Comparison of ENCODE assay signal across 3 cellular contexts in the genomic region with DNA sequence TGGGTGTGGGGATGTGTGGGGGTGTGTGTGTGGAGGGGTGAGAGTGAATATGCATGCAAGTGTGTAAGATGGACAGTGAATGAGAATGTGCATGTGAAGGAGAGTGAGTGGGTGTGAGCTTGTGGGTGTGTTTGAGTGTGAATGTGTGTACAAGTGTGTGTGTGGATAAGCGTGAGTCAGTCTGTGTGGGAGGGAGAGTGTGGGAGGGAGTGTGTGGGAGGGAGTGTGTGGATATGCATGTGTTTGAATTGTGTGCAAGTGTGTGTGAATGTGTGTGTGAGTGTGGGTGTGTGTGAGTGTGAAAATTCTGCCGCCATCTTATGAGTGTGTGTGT.
TF ChIP-seq lines count a peak whose summit lies in the region.

No MANE protein-coding gene starts in this region.

TF ChIP-seq in GM12891, 5 proteins besides CTCF, POLR2A, EP300 and RAD21:
- TF ChIP-seq POU2F2 (IDR thresholded peaks at IDR 0.05; ENCODE audit: low read depth, low read length) (no peak), SPI1 (IDR thresholded peaks at IDR 0.05; ENCODE audit: low read depth, low read length) (no peak), PAX5 (IDR thresholded peaks at IDR 0.05; ENCODE audit: insufficient read depth, low read length, severe bottlenecking) (no peak), TAF1 (IDR thresholded peaks at IDR 0.05; ENCODE audit: low read depth, low read length) (no peak), POLR2AphosphoS5 (IDR thresholded peaks at IDR 0.05; ENCODE audit: low read depth, low read length) (no peak)

TF ChIP-seq in IMR-90, 13 proteins besides CTCF, POLR2A, EP300 and RAD21:
- no peak for TF ChIP-seq BHLHE40 (IDR thresholded peaks at IDR 0.05; ENCODE audit: low read depth, low read length)
- TF ChIP-seq RFX5 (IDR thresholded peaks at IDR 0.05; ENCODE audit: low read depth, low read length): no peak
- TF ChIP-seq, protein P1, sequence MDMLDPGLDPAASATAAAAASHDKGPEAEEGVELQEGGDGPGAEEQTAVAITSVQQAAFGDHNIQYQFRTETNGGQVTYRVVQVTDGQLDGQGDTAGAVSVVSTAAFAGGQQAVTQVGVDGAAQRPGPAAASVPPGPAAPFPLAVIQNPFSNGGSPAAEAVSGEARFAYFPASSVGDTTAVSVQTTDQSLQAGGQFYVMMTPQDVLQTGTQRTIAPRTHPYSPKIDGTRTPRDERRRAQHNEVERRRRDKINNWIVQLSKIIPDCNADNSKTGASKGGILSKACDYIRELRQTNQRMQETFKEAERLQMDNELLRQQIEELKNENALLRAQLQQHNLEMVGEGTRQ (IDR thresholded peaks at IDR 0.05; ENCODE audit: low read depth, low read length): no peak
- no peak for TF ChIP-seq NFE2L2 (IDR thresholded peaks at IDR 0.05; ENCODE audit: low read depth, low read length)
- no peak for TF ChIP-seq MAZ (IDR thresholded peaks at IDR 0.05; ENCODE audit: borderline replicate concordance, low read depth, low read length)
- no peak for TF ChIP-seq MAFK (IDR thresholded peaks at IDR 0.05; ENCODE audit: low read depth, low read length)
- TF ChIP-seq, protein P2, sequence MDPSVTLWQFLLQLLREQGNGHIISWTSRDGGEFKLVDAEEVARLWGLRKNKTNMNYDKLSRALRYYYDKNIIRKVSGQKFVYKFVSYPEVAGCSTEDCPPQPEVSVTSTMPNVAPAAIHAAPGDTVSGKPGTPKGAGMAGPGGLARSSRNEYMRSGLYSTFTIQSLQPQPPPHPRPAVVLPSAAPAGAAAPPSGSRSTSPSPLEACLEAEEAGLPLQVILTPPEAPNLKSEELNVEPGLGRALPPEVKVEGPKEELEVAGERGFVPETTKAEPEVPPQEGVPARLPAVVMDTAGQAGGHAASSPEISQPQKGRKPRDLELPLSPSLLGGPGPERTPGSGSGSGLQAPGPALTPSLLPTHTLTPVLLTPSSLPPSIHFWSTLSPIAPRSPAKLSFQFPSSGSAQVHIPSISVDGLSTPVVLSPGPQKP (IDR thresholded peaks at IDR 0.05; ENCODE audit: borderline replicate concordance, low read depth, low read length): no peak
- no peak for TF ChIP-seq RCOR1 (IDR thresholded peaks at IDR 0.05; ENCODE audit: insufficient replicate concordance, low read length)
- TF ChIP-seq CHD1 (IDR thresholded peaks at IDR 0.05; ENCODE audit: low read depth, low read length): no peak
- TF ChIP-seq FOS (IDR thresholded peaks at IDR 0.05; ENCODE audit: low read depth, low read length): no peak
- TF ChIP-seq CEBPB (IDR thresholded peaks at IDR 0.05; ENCODE audit: low read depth, low read length): no peak
- TF ChIP-seq SMC3 (IDR thresholded peaks at IDR 0.05; ENCODE audit: low read depth, low read length): no peak
- TF ChIP-seq MXI1 (IDR thresholded peaks at IDR 0.05; ENCODE audit: borderline replicate concordance, low read depth, low read length): no peak

TF ChIP-seq in K562, 482 proteins besides CTCF, POLR2A, EP300 and RAD21:
- TF ChIP-seq TRIM24 (IDR thresholded peaks at IDR 0.05): peak; percentile 59 to 76; a peak in 3 of 4 replicates
- no peak for TF ChIP-seq ZBTB8A (IDR thresholded peaks at IDR 0.05; ENCODE audit: partially characterized antibody)
- TF ChIP-seq HDAC1 (IDR thresholded peaks at IDR 0.05): 0 out of 4 replicates have a peak, but pooled peaks of 1 of the 2 experiments have one; percentile 43
- no peak for TF ChIP-seq PHF20 (IDR thresholded peaks at IDR 0.05; ENCODE audit: partially characterized antibody)
- TF ChIP-seq ZNF764 (CRISPR knock-in tag; IDR thresholded peaks at IDR 0.05; ENCODE audit: low read depth): no peak
- TF ChIP-seq, protein P3, sequence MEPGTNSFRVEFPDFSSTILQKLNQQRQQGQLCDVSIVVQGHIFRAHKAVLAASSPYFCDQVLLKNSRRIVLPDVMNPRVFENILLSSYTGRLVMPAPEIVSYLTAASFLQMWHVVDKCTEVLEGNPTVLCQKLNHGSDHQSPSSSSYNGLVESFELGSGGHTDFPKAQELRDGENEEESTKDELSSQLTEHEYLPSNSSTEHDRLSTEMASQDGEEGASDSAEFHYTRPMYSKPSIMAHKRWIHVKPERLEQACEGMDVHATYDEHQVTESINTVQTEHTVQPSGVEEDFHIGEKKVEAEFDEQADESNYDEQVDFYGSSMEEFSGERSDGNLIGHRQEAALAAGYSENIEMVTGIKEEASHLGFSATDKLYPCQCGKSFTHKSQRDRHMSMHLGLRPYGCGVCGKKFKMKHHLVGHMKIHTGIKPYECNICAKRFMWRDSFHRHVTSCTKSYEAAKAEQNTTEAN (CRISPR knock-in tag; IDR thresholded peaks at IDR 0.05): peak; percentile 98
- TF ChIP-seq, protein P4, sequence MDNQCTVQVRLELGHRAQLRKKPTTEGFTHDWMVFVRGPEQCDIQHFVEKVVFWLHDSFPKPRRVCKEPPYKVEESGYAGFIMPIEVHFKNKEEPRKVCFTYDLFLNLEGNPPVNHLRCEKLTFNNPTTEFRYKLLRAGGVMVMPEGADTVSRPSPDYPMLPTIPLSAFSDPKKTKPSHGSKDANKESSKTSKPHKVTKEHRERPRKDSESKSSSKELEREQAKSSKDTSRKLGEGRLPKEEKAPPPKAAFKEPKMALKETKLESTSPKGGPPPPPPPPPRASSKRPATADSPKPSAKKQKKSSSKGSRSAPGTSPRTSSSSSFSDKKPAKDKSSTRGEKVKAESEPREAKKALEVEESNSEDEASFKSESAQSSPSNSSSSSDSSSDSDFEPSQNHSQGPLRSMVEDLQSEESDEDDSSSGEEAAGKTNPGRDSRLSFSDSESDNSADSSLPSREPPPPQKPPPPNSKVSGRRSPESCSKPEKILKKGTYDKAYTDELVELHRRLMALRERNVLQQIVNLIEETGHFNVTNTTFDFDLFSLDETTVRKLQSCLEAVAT (IDR thresholded peaks at IDR 0.05): peak in 1 of 2 experiments; percentile 11; a peak in 1 of 4 replicates
- 0 out of 2 replicates have a peak, but pooled peaks have one; percentile 62 for TF ChIP-seq DPF2 (IDR thresholded peaks at IDR 0.05)
- peak; percentile 28; the same call in 1 of the 2 replicates for TF ChIP-seq TEAD4 (IDR thresholded peaks at IDR 0.05; ENCODE audit: low read length)
- TF ChIP-seq TEAD4 (CRISPR knock-in tag; IDR thresholded peaks at IDR 0.05; ENCODE audit: borderline replicate concordance): no peak
- TF ChIP-seq SMARCE1 (IDR thresholded peaks at IDR 0.05): 0 out of 2 replicates have a peak, but pooled peaks have one; percentile 7
- TF ChIP-seq NFIC (IDR thresholded peaks at IDR 0.05): 0 out of 2 replicates have a peak, but pooled peaks have one; percentile 9
- TF ChIP-seq, protein P5, sequence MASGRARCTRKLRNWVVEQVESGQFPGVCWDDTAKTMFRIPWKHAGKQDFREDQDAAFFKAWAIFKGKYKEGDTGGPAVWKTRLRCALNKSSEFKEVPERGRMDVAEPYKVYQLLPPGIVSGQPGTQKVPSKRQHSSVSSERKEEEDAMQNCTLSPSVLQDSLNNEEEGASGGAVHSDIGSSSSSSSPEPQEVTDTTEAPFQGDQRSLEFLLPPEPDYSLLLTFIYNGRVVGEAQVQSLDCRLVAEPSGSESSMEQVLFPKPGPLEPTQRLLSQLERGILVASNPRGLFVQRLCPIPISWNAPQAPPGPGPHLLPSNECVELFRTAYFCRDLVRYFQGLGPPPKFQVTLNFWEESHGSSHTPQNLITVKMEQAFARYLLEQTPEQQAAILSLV (tag; IDR thresholded peaks at IDR 0.05): 0 out of 2 replicates have a peak, but pooled peaks have one; percentile 6
- peak; percentile 87; the same call in 1 of the 2 replicates for TF ChIP-seq MYNN (IDR thresholded peaks at IDR 0.05)
- TF ChIP-seq MYNN (CRISPR knock-in tag; IDR thresholded peaks at IDR 0.05): no peak
- TF ChIP-seq GATAD2A (IDR thresholded peaks at IDR 0.05): 0 out of 2 replicates have a peak, but pooled peaks have one; percentile 36
- TF ChIP-seq FOXK1 (CRISPR knock-in tag; IDR thresholded peaks at IDR 0.05; ENCODE audit: borderline replicate concordance): no peak
- TF ChIP-seq, protein P6, sequence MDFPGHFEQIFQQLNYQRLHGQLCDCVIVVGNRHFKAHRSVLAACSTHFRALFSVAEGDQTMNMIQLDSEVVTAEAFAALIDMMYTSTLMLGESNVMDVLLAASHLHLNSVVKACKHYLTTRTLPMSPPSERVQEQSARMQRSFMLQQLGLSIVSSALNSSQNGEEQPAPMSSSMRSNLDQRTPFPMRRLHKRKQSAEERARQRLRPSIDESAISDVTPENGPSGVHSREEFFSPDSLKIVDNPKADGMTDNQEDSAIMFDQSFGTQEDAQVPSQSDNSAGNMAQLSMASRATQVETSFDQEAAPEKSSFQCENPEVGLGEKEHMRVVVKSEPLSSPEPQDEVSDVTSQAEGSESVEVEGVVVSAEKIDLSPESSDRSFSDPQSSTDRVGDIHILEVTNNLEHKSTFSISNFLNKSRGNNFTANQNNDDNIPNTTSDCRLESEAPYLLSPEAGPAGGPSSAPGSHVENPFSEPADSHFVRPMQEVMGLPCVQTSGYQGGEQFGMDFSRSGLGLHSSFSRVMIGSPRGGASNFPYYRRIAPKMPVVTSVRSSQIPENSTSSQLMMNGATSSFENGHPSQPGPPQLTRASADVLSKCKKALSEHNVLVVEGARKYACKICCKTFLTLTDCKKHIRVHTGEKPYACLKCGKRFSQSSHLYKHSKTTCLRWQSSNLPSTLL (IDR thresholded peaks at IDR 0.05): 0 out of 2 replicates have a peak, but pooled peaks have one; percentile 8
- peak; percentile 75 for TF ChIP-seq TOE1 (IDR thresholded peaks at IDR 0.05; ENCODE audit: borderline replicate concordance)
- no peak for TF ChIP-seq TOE1 (CRISPR knock-in tag; IDR thresholded peaks at IDR 0.05; ENCODE audit: borderline replicate concordance, low read depth)
- TF ChIP-seq KDM4B (IDR thresholded peaks at IDR 0.05; ENCODE audit: borderline replicate concordance in 2 of 2, low read depth in 1 of 2): peak in 1 of 2 experiments; percentile 65; a peak in 1 of 4 replicates
- TF ChIP-seq, protein P7, sequence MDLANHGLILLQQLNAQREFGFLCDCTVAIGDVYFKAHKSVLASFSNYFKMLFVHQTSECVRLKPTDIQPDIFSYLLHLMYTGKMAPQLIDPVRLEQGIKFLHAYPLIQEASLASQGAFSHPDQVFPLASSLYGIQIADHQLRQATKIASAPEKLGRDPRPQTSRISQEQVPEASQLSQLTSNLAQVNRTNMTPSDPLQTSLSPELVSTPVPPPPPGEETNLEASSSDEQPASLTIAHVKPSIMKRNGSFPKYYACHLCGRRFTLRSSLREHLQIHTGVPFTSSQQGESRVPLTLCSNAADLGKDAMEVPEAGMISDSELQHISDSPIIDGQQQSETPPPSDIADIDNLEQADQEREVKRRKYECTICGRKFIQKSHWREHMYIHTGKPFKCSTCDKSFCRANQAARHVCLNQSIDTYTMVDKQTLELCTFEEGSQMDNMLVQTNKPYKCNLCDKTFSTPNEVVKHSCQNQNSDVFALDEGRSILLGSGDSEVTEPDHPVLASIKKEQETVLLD (IDR thresholded peaks at IDR 0.05): 0 out of 2 replicates have a peak, but pooled peaks have one; percentile 11
- no peak for TF ChIP-seq ZFP30 (CRISPR knock-in tag; IDR thresholded peaks at IDR 0.05; ENCODE audit: borderline replicate concordance)
TF ChIP-seq in K562: peak in this region for 15.
